13 cellular contexts compared by ENCODE assay signal in the genomic region with DNA sequence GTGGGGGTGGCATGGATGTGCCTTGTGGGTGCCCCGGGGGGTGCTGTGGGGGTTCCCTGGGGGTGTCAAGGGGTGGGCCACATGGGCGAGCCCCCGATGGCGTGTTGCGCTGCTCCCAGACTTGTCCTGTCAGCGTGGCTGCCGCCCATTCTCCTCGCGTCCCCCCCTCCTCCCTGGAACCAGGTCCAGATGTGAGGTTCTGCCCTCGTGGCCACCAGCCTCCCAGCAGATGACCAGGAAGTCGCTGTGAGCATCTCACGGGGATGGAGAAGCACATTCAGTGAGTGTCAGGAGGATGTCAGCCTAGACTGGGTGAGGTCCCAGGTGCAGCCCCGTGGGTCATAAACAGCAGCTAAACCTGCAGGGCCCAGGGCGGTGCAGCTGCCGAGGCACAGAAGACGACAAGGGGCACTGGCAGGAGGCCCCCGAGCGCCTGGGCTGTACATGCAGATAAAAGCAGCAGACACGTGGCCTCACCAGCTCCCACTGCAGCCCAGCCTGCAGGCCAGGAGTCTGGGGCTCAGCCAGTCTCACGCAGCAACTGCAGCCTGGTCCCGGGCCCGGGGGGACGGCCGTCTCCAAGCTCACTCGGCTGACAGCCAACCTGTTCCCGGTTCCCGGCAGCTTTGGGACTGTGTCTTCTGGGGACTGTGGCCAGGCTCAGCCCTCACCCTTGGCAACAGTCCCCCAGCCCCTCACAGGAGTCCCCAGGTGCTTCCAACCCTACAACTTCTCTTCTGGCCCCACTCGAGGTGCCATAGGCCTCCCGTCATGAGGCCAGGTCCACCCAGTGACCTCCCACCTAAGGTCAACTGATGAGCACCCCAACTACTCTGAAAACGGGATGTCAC. TPM values are rescaled to one million over a fixed set of nuclear protein-coding genes. Genes with fewer than 3 reads are reported as not detected.
DNase-seq lines count a peak whose midpoint lies in the region; ATAC-seq and TF ChIP-seq lines count a peak whose summit lies in the region.
"Had no signal": no experiment of that assay in that cellular context is flagged by ENCODE, and none has a peak within 500 bp of the region (broad histone marks: within the 10 kb centered on the region; RNA-seq: fewer than 3 reads in every experiment).

No MANE protein-coding gene starts in this region.

- no peak overlapping the region for H3K27ac Mint-ChIP-seq in stimulated activated memory B cell treated with anti-CD40 and anti-IgM and Interleukin-4, amounts not matched to agents 10 μg/mL and 1 μg/mL and 100 μg/mL, for 72 hours

- H3K4me1 Mint-ChIP-seq in stimulated activated memory B cell treated with anti-CD40 and anti-IgM and Interleukin-4, amounts not matched to agents 10 μg/mL and 1 μg/mL and 100 μg/mL, for 72 hours = no peaks in the 10 kb centered on the region
- H3K4me1 Mint-ChIP-seq: naive B cell had no signal

- H3K9me2 ChIP-seq in PC-3 (replicated peaks; ENCODE audit: low read length) = no peaks in the 10 kb centered on the region

- peak overlapping the region; percentile 64 for H3K9ac ChIP-seq in PC-3 (ENCODE audit: low read length)

- TF ChIP-seq POLR2A in lower leg skin (IDR thresholded peaks at IDR 0.05) = no peak

- H3K9me3 Mint-ChIP-seq in stimulated activated memory B cell treated with anti-CD40 and anti-IgM and Interleukin-4, amounts not matched to agents 10 μg/mL and 1 μg/mL and 100 μg/mL, for 72 hours = no peaks in the 10 kb centered on the region

- DNase-seq in PC-3 = no peak
- DNase-seq in cerebellum (ENCODE audit: low spot score) = peak; percentile 15
- DNase-seq in lower leg skin (ENCODE audit: low spot score in 2 of 2) = peak; percentile 32 to 91
- DNase-seq in NCI-H1092 (lab: John Stamatoyannopoulos, UW) = no peak
- no peak for DNase-seq in dedifferentiated amniotic fluid mesenchymal stem cell (ENCODE audit: extremely low spot score)
- DNase-seq in stimulated activated naive CD8-positive, alpha-beta T cell treated with anti-CD3 and anti-CD28 coated beads, Interleukin-15, Interleukin-2, amounts not matched to agents 100 U/mL and 50 U/mL, for 24 hours = no peak
- DNase-seq: activated naive CD4-positive, alpha-beta T cell treated with Interleukin-2 at 50 U/mL for 16 hours; DND-41; naive B cell; NCI-H2081 treated with DMSO at 0.1 percent for 48 hours; stimulated activated CD4-positive, alpha-beta T cell treated with anti-CD3 and anti-CD28 coated beads, Interleukin-2, amount 100 ng/mL, for 48 hours had no signal

- WGBS in lower leg skin, 2 donors = 44% methylated on average over 16 to 28 of the region's 30 CpGs

- H3F3A ChIP-seq in PC-3 (ENCODE audit: low read length, unreplicated experiment) = no peaks in the 10 kb centered on the region

- intact Hi-C loops in PC-3 (cut with micrococcal nuclease) (no loop called here), lower leg skin (cut with DNase I; ENCODE audit: low total_unique reads) (no loop called here)

- TF ChIP-seq CTCF in PC-3 (conservative IDR thresholded peaks at IDR 0.05; ENCODE audit: low read depth, low read length) (no peak), lower leg skin (IDR thresholded peaks at IDR 0.05) (no peak)

- ATAC-seq in PC-3 = no peak
- peak; percentile 17 for ATAC-seq in stimulated activated memory B cell treated with anti-CD40 and anti-IgM and Interleukin-4, amounts not matched to agents 10 μg/mL and 1 μg/mL and 100 μg/mL, for 72 hours
- ATAC-seq in stimulated activated naive CD8-positive, alpha-beta T cell treated with anti-CD3 and anti-CD28 coated beads, Interleukin-15, Interleukin-2, amounts not matched to agents 100 U/mL and 50 U/mL, for 24 hours = no peak

- no TSS peak for BruUV-seq in PC-3 (replicated peaks; lab: Mats Ljungman, UMichigan)

- H3K4me3 ChIP-seq in PC-3 (ENCODE audit: low read length) = no peak overlapping the region
- H3K4me3 ChIP-seq in lower leg skin (ENCODE audit: low read depth, poor library complexity, severe bottlenecking) = no peak overlapping the region
- H3K4me3 ChIP-seq: thoracic aorta had no signal

- no peaks in the 10 kb centered on the region for H3K27me3 ChIP-seq in PC-3 (ENCODE audit: low read length)

- POLR2A ChIA-PET in PC-3 (lab: Charles Lee; ENCODE audit: unreplicated experiment) = no interaction called here

- H3K4me3 Mint-ChIP-seq in stimulated activated memory B cell treated with anti-CD40 and anti-IgM and Interleukin-4, amounts not matched to agents 10 μg/mL and 1 μg/mL and 100 μg/mL, for 72 hours = no peak overlapping the region
- H3K4me3 Mint-ChIP-seq: naive B cell had no signal

- no peaks in the 10 kb centered on the region for H3K79me2 ChIP-seq in PC-3 (ENCODE audit: low read length)

- H3K27ac ChIP-seq in PC-3 (ENCODE audit: low read length) = peak overlapping the region; percentile 81

- H3K36me3 Mint-ChIP-seq in stimulated activated memory B cell treated with anti-CD40 and anti-IgM and Interleukin-4, amounts not matched to agents 10 μg/mL and 1 μg/mL and 100 μg/mL, for 72 hours = no peaks in the 10 kb centered on the region
- H3K36me3 Mint-ChIP-seq: naive B cell had no signal

- peaks cover 21% of the 10 kb centered on the region for H3K4me1 ChIP-seq in PC-3 (ENCODE audit: insufficient read depth, low read length)

- no peak overlapping the region; the same call in 1 of the 2 replicates for H3K4me2 ChIP-seq in PC-3 (ENCODE audit: low read length)

- CTCF ChIA-PET in PC-3 (lab: Charles Lee) = no interaction called here

- no peaks in the 10 kb centered on the region for H4K20me1 ChIP-seq in PC-3 (ENCODE audit: low read length)

- no peaks in the 10 kb centered on the region for H3K36me3 ChIP-seq in PC-3 (ENCODE audit: low read depth, low read length)
- H3K36me3 ChIP-seq: thoracic aorta had no signal

- no peak overlapping the region for H2AFZ ChIP-seq in PC-3 (ENCODE audit: low read length)

- no peaks in the 10 kb centered on the region for H3K9me3 ChIP-seq in PC-3 (ENCODE audit: low read length)
- H3K9me3 ChIP-seq: thoracic aorta had no signal

- peaks cover 32% of the 10 kb centered on the region for H3K27me3 Mint-ChIP-seq in stimulated activated memory B cell treated with anti-CD40 and anti-IgM and Interleukin-4, amounts not matched to agents 10 μg/mL and 1 μg/mL and 100 μg/mL, for 72 hours

RNA-seq across cellular contexts. Expression of a gene that starts 17.5 kb away (rescaled TPM):
- total RNA-seq in PC-3 (2014; rRNA removed) = 521 and 654 TPM in 2 replicates
- total RNA-seq in cerebellum = 60.3 TPM
- 100 to 1,000 TPM; 137 to 543 (median 164) TPM for total RNA-seq in lower leg skin

Comparison
In these comparisons a context has a peak if more than half of its experiments do, and no peak if none do; other contexts are left out.
1. DNase-seq: peak in cerebellum (single experiment) and lower leg skin (2 of 2); none in PC-3 (single experiment), NCI-H1092 (single experiment), dedifferentiated amniotic fluid mesenchymal stem cell (single experiment) and stimulated activated naive CD8-positive, alpha-beta T cell treated with anti-CD3 and anti-CD28 coated beads, Interleukin-15, Interleukin-2, amounts not matched to agents 100 U/mL and 50 U/mL, for 24 hours (single experiment).